ENCODE assay signal across 11 cellular contexts in the genomic region with DNA sequence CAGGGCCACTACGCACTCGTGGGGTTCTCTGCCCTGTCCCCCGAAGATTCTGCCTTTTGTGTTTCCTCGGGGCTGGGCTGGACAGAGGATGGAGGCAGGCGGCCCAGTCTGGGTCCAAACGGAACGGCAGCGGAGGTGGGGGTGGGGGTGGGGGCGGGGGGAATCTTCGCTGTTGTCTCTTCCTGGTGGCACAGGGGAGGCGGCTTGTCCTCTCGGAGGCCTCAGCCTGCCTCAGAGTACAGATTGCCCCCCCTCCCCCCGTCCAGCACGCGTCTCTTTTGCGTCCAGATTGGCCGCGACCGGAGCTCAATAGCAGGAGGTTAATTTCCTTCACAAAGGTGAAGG. TPM values are rescaled to one million over a fixed set of nuclear protein-coding genes. Genes with fewer than 3 reads are reported as not detected.
DNase-seq lines count a peak whose midpoint lies in the region; ATAC-seq and TF ChIP-seq lines count a peak whose summit lies in the region.
"Had no signal": no experiment of that assay in that cellular context is flagged by ENCODE, and none has a peak within 500 bp of the region (broad histone marks: within the 10 kb centered on the region; RNA-seq: fewer than 3 reads in every experiment).

No MANE protein-coding gene starts in this region.

- H3K27ac ChIP-seq in coronary artery: no peak overlapping the region
- H3K27ac ChIP-seq: neutrophil had no signal

- H3K4me3 Mint-ChIP-seq in activated T-cell treated with anti-CD3 and anti-CD28 coated beads, Interleukin-2, amount 50 U/mL, for 72 hours: peak overlapping the region; percentile 68 to 73
- H3K4me3 Mint-ChIP-seq in activated T-cell treated with anti-CD3 and anti-CD28 coated beads, Interleukin-2, amount 50 U/mL, for 4 hours: no peak overlapping the region
- peak overlapping the region; percentile 42 for H3K4me3 Mint-ChIP-seq in stimulated activated memory B cell treated with anti-CD40 and anti-IgM and Interleukin-4, amounts not matched to agents 10 μg/mL and 1 μg/mL and 100 μg/mL, for 72 hours

- no peak for TF ChIP-seq CTCF in coronary artery (IDR thresholded peaks at IDR 0.05)

- H3K27ac Mint-ChIP-seq in activated T-cell treated with anti-CD3 and anti-CD28 coated beads, Interleukin-2, amount 50 U/mL, for 72 hours: no peak overlapping the region
- no peak overlapping the region for H3K27ac Mint-ChIP-seq in stimulated activated memory B cell treated with anti-CD40 and anti-IgM and Interleukin-4, amounts not matched to agents 10 μg/mL and 1 μg/mL and 100 μg/mL, for 72 hours
- H3K27ac Mint-ChIP-seq: activated naive CD4-positive, alpha-beta T cell treated with anti-CD3 and anti-CD28 coated beads, Interleukin-2, amount 50 U/mL, for 72 hours had no signal

- H3K36me3 Mint-ChIP-seq in activated T-cell treated with anti-CD3 and anti-CD28 coated beads, Interleukin-2, amount 50 U/mL, for 72 hours (ENCODE audit: insufficient read depth in 2 of 2): peaks cover 3 to 4% of the 10 kb centered on the region in 2 donors
- no peaks in the 10 kb centered on the region for H3K36me3 Mint-ChIP-seq in activated T-cell treated with anti-CD3 and anti-CD28 coated beads, Interleukin-2, amount 50 U/mL, for 4 hours (ENCODE audit: insufficient read depth)
- H3K36me3 Mint-ChIP-seq in stimulated activated memory B cell treated with anti-CD40 and anti-IgM and Interleukin-4, amounts not matched to agents 10 μg/mL and 1 μg/mL and 100 μg/mL, for 72 hours: no peaks in the 10 kb centered on the region

- ATAC-seq in activated T-cell treated with anti-CD3 and anti-CD28 coated beads, Interleukin-2, amount 50 U/mL, for 72 hours (replicated peaks in 1 of 2): no peak
- no peak for ATAC-seq in activated T-cell treated with anti-CD3 and anti-CD28 coated beads, Interleukin-2, amount 50 U/mL, for 4 hours
- ATAC-seq in stimulated activated memory B cell treated with anti-CD40 and anti-IgM and Interleukin-4, amounts not matched to agents 10 μg/mL and 1 μg/mL and 100 μg/mL, for 72 hours: no peak
- ATAC-seq in HG03025 (IDR thresholded peaks at IDR 0.05; ENCODE audit: low FRiP score, unreplicated experiment) (no peak), GM21528 (IDR thresholded peaks at IDR 0.05; ENCODE audit: low FRiP score, unreplicated experiment) (no peak), GM19328 (IDR thresholded peaks at IDR 0.05; ENCODE audit: unreplicated experiment) (no peak)
- ATAC-seq: activated naive CD4-positive, alpha-beta T cell treated with anti-CD3 and anti-CD28 coated beads, Interleukin-2, amount 50 U/mL, for 72 hours had no signal

- peaks cover 70% of the 10 kb centered on the region for H3K27me3 Mint-ChIP-seq in activated T-cell treated with anti-CD3 and anti-CD28 coated beads, Interleukin-2, amount 50 U/mL, for 72 hours (ENCODE audit: low read depth)
- H3K27me3 Mint-ChIP-seq in activated T-cell treated with anti-CD3 and anti-CD28 coated beads, Interleukin-2, amount 50 U/mL, for 4 hours (ENCODE audit: low read depth): peaks cover 67% of the 10 kb centered on the region
- H3K27me3 Mint-ChIP-seq in stimulated activated memory B cell treated with anti-CD40 and anti-IgM and Interleukin-4, amounts not matched to agents 10 μg/mL and 1 μg/mL and 100 μg/mL, for 72 hours: peaks cover 80% of the 10 kb centered on the region

- H3K9me3 Mint-ChIP-seq in activated T-cell treated with anti-CD3 and anti-CD28 coated beads, Interleukin-2, amount 50 U/mL, for 72 hours: no peaks in the 10 kb centered on the region
- no peaks in the 10 kb centered on the region for H3K9me3 Mint-ChIP-seq in activated T-cell treated with anti-CD3 and anti-CD28 coated beads, Interleukin-2, amount 50 U/mL, for 4 hours
- H3K9me3 Mint-ChIP-seq in stimulated activated memory B cell treated with anti-CD40 and anti-IgM and Interleukin-4, amounts not matched to agents 10 μg/mL and 1 μg/mL and 100 μg/mL, for 72 hours: no peaks in the 10 kb centered on the region
- H3K9me3 Mint-ChIP-seq: activated naive CD4-positive, alpha-beta T cell treated with anti-CD3 and anti-CD28 coated beads, Interleukin-2, amount 50 U/mL, for 72 hours had no signal

- H3K4me3 ChIP-seq in coronary artery: peak overlapping the region; percentile 69

- H3K4me1 Mint-ChIP-seq in activated T-cell treated with anti-CD3 and anti-CD28 coated beads, Interleukin-2, amount 50 U/mL, for 72 hours (ENCODE audit: low read depth): peaks cover 54% of the 10 kb centered on the region
- H3K4me1 Mint-ChIP-seq in activated T-cell treated with anti-CD3 and anti-CD28 coated beads, Interleukin-2, amount 50 U/mL, for 4 hours (ENCODE audit: low read depth): peaks cover 15% of the 10 kb centered on the region
- peaks cover 33% of the 10 kb centered on the region for H3K4me1 Mint-ChIP-seq in stimulated activated memory B cell treated with anti-CD40 and anti-IgM and Interleukin-4, amounts not matched to agents 10 μg/mL and 1 μg/mL and 100 μg/mL, for 72 hours

- no peak for DNase-seq in activated T-cell treated with anti-CD3 and anti-CD28 coated beads, Interleukin-2, amount 50 U/mL, for 72 hours
- no peak for DNase-seq in activated T-cell treated with anti-CD3 and anti-CD28 coated beads, Interleukin-2, amount 50 U/mL, for 4 hours
- DNase-seq in NCI-H446 treated with DMSO at 0.1 percent for 48 hours (lab: John Stamatoyannopoulos, UW) (peak; percentile 53), coronary artery (ENCODE audit: low spot score) (no peak)
- DNase-seq: stimulated activated naive CD4-positive, alpha-beta T cell had no signal

RNA-seq across cellular contexts. Expression of gene INSM1, which starts 1.4 kb away (rescaled TPM):
- 1 to 10 TPM; 4.1 to 7.4 TPM for total RNA-seq in activated T-cell treated with anti-CD3 and anti-CD28 coated beads, Interleukin-2, amount 50 U/mL, for 72 hours
- 10 to 100 TPM; 12.1 to 22.4 (median 14.6) TPM for total RNA-seq in activated T-cell treated with anti-CD3 and anti-CD28 coated beads, Interleukin-2, amount 50 U/mL, for 4 hours
